In genomic region chr2:241061275-241061674, GRCh38 we compare ENCODE assay signal across 20 cellular contexts. TPM values are rescaled to one million over a fixed set of nuclear protein-coding genes. Genes with fewer than 3 reads are reported as not detected.
A peak's percentile ranks its signal among the peaks of the same experiment; 100 is the strongest.
DNase-seq lines count a peak whose midpoint lies in the region; ATAC-seq and TF ChIP-seq lines count a peak whose summit lies in the region.
"Had no signal": no experiment of that assay in that cellular context is flagged by ENCODE, and none has a peak within 500 bp of the region (broad histone marks: within the 10 kb centered on the region; RNA-seq: fewer than 3 reads in every experiment).

No MANE protein-coding gene starts in this region.

- H3K27ac ChIP-seq in esophagus (ENCODE audit: low read depth in 2 of 2, low read length in 1 of 2), result peak overlapping the region; percentile 65 to 79
- no peak overlapping the region for H3K27ac ChIP-seq in lung (ENCODE audit: low read depth in 1 of 2, low read length in 1 of 2)
- H3K27ac ChIP-seq in upper lobe of right lung, result no peak overlapping the region
- H3K27ac ChIP-seq: 22Rv1, ascending aorta, esophagus muscularis mucosa had no signal

- 45 to 59% methylated on average over 6 of the region's 6 CpGs for WGBS in esophagus, 2 donors
- 68 to 79% methylated on average over 6 of the region's 6 CpGs for WGBS in lung, 2 donors

- H3K36me3 ChIP-seq in esophagus (ENCODE audit: control insufficient read depth in 2 of 2, insufficient read depth in 2 of 2, low read length in 1 of 2) (no peaks in the 10 kb centered on the region), lung (ENCODE audit: control insufficient read depth in 2 of 2, insufficient read depth in 2 of 2, low read length in 2 of 2) (peaks cover 0 to 9% of the 10 kb centered on the region in 2 donors), upper lobe of right lung (no peaks in the 10 kb centered on the region)

- H3K9me3 ChIP-seq in esophagus (ENCODE audit: control insufficient read depth in 2 of 2, insufficient read depth in 1 of 2, low read depth in 1 of 2, low read length in 1 of 2), result no peaks in the 10 kb centered on the region
- H3K9me3 ChIP-seq in lung (ENCODE audit: control insufficient read depth in 2 of 2, insufficient read depth in 1 of 2, low read length in 1 of 2), result no peaks in the 10 kb centered on the region
- no peaks in the 10 kb centered on the region for H3K9me3 ChIP-seq in upper lobe of right lung
- H3K9me3 ChIP-seq: ascending aorta, esophagus muscularis mucosa had no signal

- H3K4me3 ChIP-seq in esophagus (ENCODE audit: low read depth in 1 of 2, low read length in 2 of 2), result no peak overlapping the region
- no peak overlapping the region for H3K4me3 ChIP-seq in lung
- no peak overlapping the region for H3K4me3 ChIP-seq in upper lobe of right lung
- H3K4me3 ChIP-seq: ascending aorta, esophagus muscularis mucosa had no signal

- no peak for TF ChIP-seq CTCF in lung (IDR thresholded peaks at IDR 0.05; ENCODE audit: control extremely low read depth, extremely low read depth)
- TF ChIP-seq CTCF in upper lobe of right lung (IDR thresholded peaks at IDR 0.05), result no peak
- no peak for TF ChIP-seq CTCF in GM13976 (IDR thresholded peaks at IDR 0.05; ENCODE audit: borderline replicate concordance, control extremely low read depth, extremely low read depth, insufficient read depth, missing control alignments)

- H3K4me1 ChIP-seq in esophagus (ENCODE audit: control insufficient read depth in 2 of 2, insufficient read depth in 2 of 2, low read length in 1 of 2) (peaks cover 2 to 14% of the 10 kb centered on the region in 2 donors), lung (ENCODE audit: control insufficient read depth in 2 of 2, insufficient read depth in 2 of 2, low read length in 2 of 2) (peaks cover 0 to 4% of the 10 kb centered on the region in 2 donors), upper lobe of right lung (peaks cover 8% of the 10 kb centered on the region)
- H3K4me1 ChIP-seq: ascending aorta had no signal

- in situ Hi-C loops in GM13976 (cut with MboI; ENCODE audit: low sequenced_read_pairs, unreplicated experiment), result no loop called here

- H3K27me3 ChIP-seq in esophagus (ENCODE audit: control insufficient read depth in 1 of 2, insufficient read depth in 2 of 2, low read length in 2 of 2) (no peaks in the 10 kb centered on the region), lung (ENCODE audit: control insufficient read depth, insufficient read depth) (no peaks in the 10 kb centered on the region), upper lobe of right lung (no peaks in the 10 kb centered on the region)
- H3K27me3 ChIP-seq: ascending aorta had no signal

- DNase-seq in SIG-M5 treated with dmso at 0.1 percent for 504 hours (lab: John Stamatoyannopoulos, UW; ENCODE audit: unreplicated experiment), result peak; percentile 21
- DNase-seq in SIG-M5 (lab: John Stamatoyannopoulos, UW), result no peak
- peak; percentile 60 for DNase-seq in lung (ENCODE audit: low spot score)
- no peak for DNase-seq in upper lobe of right lung
- no peak for DNase-seq in medulla oblongata (ENCODE audit: extremely low spot score)
- DNase-seq in GM13976 (ENCODE audit: low spot score), result no peak
- DNase-seq: activated CD8-positive, alpha-beta memory T cell treated with anti-CD3 and anti-CD28 coated beads for 24 hours; activated effector memory CD4-positive, alpha-beta T cell treated with Interleukin-2 at 50 U/mL for 16 hours; CD4-positive, alpha-beta T cell; naive thymus-derived CD4-positive, alpha-beta T cell; NCI-H2081; NCI-H526; substantia nigra; SW 1271 had no signal

- ATAC-seq in lung (ENCODE audit: insufficient read depth, low FRiP score), result no peak
- peak; percentile 6 for ATAC-seq in upper lobe of right lung
- no peak for ATAC-seq in HG02938 (IDR thresholded peaks at IDR 0.05; ENCODE audit: unreplicated experiment)
- ATAC-seq: naive thymus-derived CD4-positive, alpha-beta T cell; WTC11 had no signal

- intact Hi-C loops in upper lobe of right lung (cut with DNase I), result no loop called here

RNA-seq across cellular contexts. Expression of gene MTERF4, which starts 40.8 kb away (rescaled TPM):
- polyA plus RNA-seq in esophagus (10 to 100 TPM; 21.5 to 32.7 TPM), lung (10 to 100 TPM; 23.5 to 30.3 TPM)
- total RNA-seq in lung (10 to 100 TPM; 24.7 to 50.1 TPM), upper lobe of right lung (34.6 TPM)

Comparison
In these comparisons a context has a peak if more than half of its experiments do, and no peak if none do; other contexts are left out.
1. DNase-seq: peak in SIG-M5 treated with dmso at 0.1 percent for 504 hours (single experiment) and lung (single experiment); none in SIG-M5 (single experiment), upper lobe of right lung (single experiment), medulla oblongata (single experiment) and GM13976 (single experiment).
2. H3K27ac ChIP-seq: peak in esophagus (2 of 2); none in lung (0 of 2) and upper lobe of right lung (single experiment).